ENCODE assay signal across 8 cellular contexts in the genomic region with DNA sequence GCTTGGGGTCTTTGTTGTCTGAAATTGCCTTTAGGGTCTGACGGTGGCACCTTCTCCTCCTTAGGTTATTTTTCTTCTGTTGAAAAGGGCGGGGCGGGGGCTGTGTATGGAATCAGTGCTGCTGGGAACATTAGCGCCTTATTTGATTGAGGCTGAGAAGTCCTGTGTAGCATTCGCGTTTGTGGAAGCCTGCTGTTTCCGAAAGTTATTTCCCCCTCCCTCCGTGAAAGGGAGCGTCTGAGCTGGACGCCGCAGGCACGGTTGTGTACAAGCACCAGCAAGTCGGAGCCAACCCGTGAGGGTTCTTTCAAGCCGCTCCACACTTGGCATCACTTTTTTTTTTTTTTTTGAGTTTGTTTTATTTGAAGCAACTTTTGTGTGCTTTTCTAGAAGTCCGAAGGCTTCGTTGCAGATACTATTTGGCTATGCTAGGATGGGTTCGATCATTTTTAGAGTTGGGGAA. TPM values are rescaled to one million over a fixed set of nuclear protein-coding genes. Genes with fewer than 3 reads are reported as not detected.
A peak's percentile ranks its signal among the peaks of the same experiment; 100 is the strongest.
DNase-seq lines count a peak whose midpoint lies in the region; ATAC-seq and TF ChIP-seq lines count a peak whose summit lies in the region.

No MANE protein-coding gene starts in this region.

- peaks cover 28% of the 10 kb centered on the region for H3K4me1 Mint-ChIP-seq in activated T-helper 17 cell treated with anti-CD3 and anti-CD28 coated beads, Interleukin-2, amount 50 U/mL, for 72 hours

- peak overlapping the region; percentile 62 for H3K9ac ChIP-seq in OCI-LY3 (ENCODE audit: low read length)

- no peaks in the 10 kb centered on the region for H3K79me2 ChIP-seq in OCI-LY3 (ENCODE audit: low read length)

- TF ChIP-seq CTCF in OCI-LY3 (IDR thresholded peaks at IDR 0.05; ENCODE audit: low read depth, low read length): no peak
- no peak for TF ChIP-seq CTCF in fibroblast of mammary gland (conservative IDR thresholded peaks at IDR 0.05; ENCODE audit: control insufficient read depth, insufficient read depth, low read depth, low read length)

- H2AFZ ChIP-seq in OCI-LY3 (ENCODE audit: low read depth, low read length) (peak overlapping the region; percentile 43), neuron (ENCODE audit: low read depth, low read length) (peak overlapping the region; percentile 86)

- peak; percentile 26 for ATAC-seq in HG03139 (IDR thresholded peaks at IDR 0.05; ENCODE audit: unreplicated experiment)
- peak; percentile 46 for ATAC-seq in activated T-helper 17 cell treated with anti-CD3 and anti-CD28 coated beads, Interleukin-2, amount 50 U/mL, for 72 hours (replicated peaks)

- peak overlapping the region; percentile 96 for H3K4me3 Mint-ChIP-seq in activated T-helper 17 cell treated with anti-CD3 and anti-CD28 coated beads, Interleukin-2, amount 50 U/mL, for 72 hours

- no peaks in the 10 kb centered on the region for H4K20me1 ChIP-seq in OCI-LY3 (ENCODE audit: insufficient read depth, low read length)

- H3K4me1 ChIP-seq in OCI-LY3 (ENCODE audit: low read length) (peaks cover 12% of the 10 kb centered on the region), neuron (ENCODE audit: insufficient read depth, low read length) (peaks cover 15% of the 10 kb centered on the region)

- no peaks in the 10 kb centered on the region for H3K36me3 ChIP-seq in OCI-LY3 (replicated peaks; ENCODE audit: low read depth, low read length)
- H3K36me3 ChIP-seq in neuron (ENCODE audit: insufficient read depth, low read length): no peaks in the 10 kb centered on the region

- H3K36me3 Mint-ChIP-seq in activated T-helper 17 cell treated with anti-CD3 and anti-CD28 coated beads, Interleukin-2, amount 50 U/mL, for 72 hours (ENCODE audit: low read depth): peaks cover 9% of the 10 kb centered on the region

- peak overlapping the region; percentile 89 for H3K4me2 ChIP-seq in OCI-LY3 (ENCODE audit: low read length)

- H3K27me3 ChIP-seq in OCI-LY3 (ENCODE audit: low read depth, low read length) (no peaks in the 10 kb centered on the region), neuron (ENCODE audit: insufficient read depth, low read length) (no peaks in the 10 kb centered on the region)

- H3K27ac Mint-ChIP-seq in activated T-helper 17 cell treated with anti-CD3 and anti-CD28 coated beads, Interleukin-2, amount 50 U/mL, for 72 hours: peak overlapping the region; percentile 95

- H3K27ac ChIP-seq in OCI-LY3 (ENCODE audit: low read length): no peak overlapping the region

- DNase-seq in NCI-H1436 (lab: John Stamatoyannopoulos, UW) (peak; percentile 22), NCI-H1436 treated with DMSO at 0.1 percent for 48 hours (lab: John Stamatoyannopoulos, UW) (no peak), fibroblast of mammary gland (ENCODE audit: low read depth) (peak; percentile 35), ureter (ENCODE audit: low spot score) (peak; percentile 79)

- H3K4me3 ChIP-seq in OCI-LY3 (ENCODE audit: low read length) (peak overlapping the region; percentile 83), fibroblast of mammary gland (ENCODE audit: control insufficient read depth, low read depth, low read length) (peak overlapping the region; percentile 58), neuron (ENCODE audit: low read length) (peak overlapping the region; percentile 56)

- no peaks in the 10 kb centered on the region for H3K9me3 Mint-ChIP-seq in activated T-helper 17 cell treated with anti-CD3 and anti-CD28 coated beads, Interleukin-2, amount 50 U/mL, for 72 hours

- no peaks in the 10 kb centered on the region for H3K27me3 Mint-ChIP-seq in activated T-helper 17 cell treated with anti-CD3 and anti-CD28 coated beads, Interleukin-2, amount 50 U/mL, for 72 hours

- no peaks in the 10 kb centered on the region for H3K9me3 ChIP-seq in OCI-LY3 (ENCODE audit: insufficient read depth, low read length)
- H3K9me3 ChIP-seq in neuron (ENCODE audit: low read length): no peaks in the 10 kb centered on the region

RNA-seq across cellular contexts. Expression of a gene that starts 1.1 kb away (rescaled TPM):
- total RNA-seq in activated T-helper 17 cell treated with anti-CD3 and anti-CD28 coated beads, Interleukin-2, amount 50 U/mL, for 72 hours: 10 to 100 TPM; 48.5 to 66.9 TPM
- total RNA-seq in ureter: 113 TPM
